ENCODE assay signal across 14 cellular contexts in the genomic region with DNA sequence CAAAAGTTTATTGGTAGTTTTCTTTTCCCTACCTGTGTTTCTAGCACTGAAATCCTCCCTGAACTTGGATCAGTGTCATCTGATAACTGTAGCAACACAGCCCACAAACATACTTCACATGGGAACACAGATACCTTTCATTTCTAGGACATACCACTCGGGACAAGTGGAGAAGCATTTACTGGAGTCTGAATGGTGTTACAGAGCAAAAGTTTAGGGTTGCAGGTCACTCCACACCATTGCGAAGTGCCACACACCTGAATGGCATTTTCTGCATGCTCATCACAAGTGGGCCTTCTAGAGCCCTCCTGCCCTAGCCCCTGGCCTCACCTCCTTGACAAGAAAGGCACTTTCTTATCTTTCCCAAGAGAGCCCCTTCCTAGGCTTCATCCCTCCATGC.
A peak's percentile ranks its signal among the peaks of the same experiment; 100 is the strongest.
DNase-seq lines count a peak whose midpoint lies in the region; ATAC-seq and TF ChIP-seq lines count a peak whose summit lies in the region.
"Had no signal": no experiment of that assay in that cellular context is flagged by ENCODE, and none has a peak within 500 bp of the region (broad histone marks: within the 10 kb centered on the region; RNA-seq: fewer than 3 reads in every experiment).

No MANE protein-coding gene starts in this region.

- TF ChIP-seq CTCF in Caco-2 (IDR thresholded peaks at IDR 0.05; ENCODE audit: insufficient read depth in 1 of 2, low read depth in 1 of 2, low read length in 1 of 2, severe bottlenecking in 1 of 2, unreplicated experiment in 1 of 2) (no peak), lower lobe of right lung (IDR thresholded peaks at IDR 0.05) (no peak)

- POLR2A ChIA-PET in Caco-2 (lab: Charles Lee): no interaction called here

- peak; percentile 70 to 79 for ATAC-seq in lower lobe of right lung
- ATAC-seq: CD8-positive, alpha-beta T cell had no signal

- CTCF ChIA-PET in Caco-2 (lab: Charles Lee): interaction anchor here (1.3 kb wide), 1 partner anchor 9 kb away, joined by 4 read pairs; no protein-coding TSS in a partner anchor

- no peaks in the 10 kb centered on the region for H3K9me3 Mint-ChIP-seq in Caco-2 (ENCODE audit: unreplicated experiment)
- H3K9me3 Mint-ChIP-seq: CD4-positive, alpha-beta T cell; CD8-positive, alpha-beta T cell had no signal

- peak overlapping the region; percentile 59 for H3K27ac Mint-ChIP-seq in Caco-2 (ENCODE audit: unreplicated experiment)
- H3K27ac Mint-ChIP-seq: B cell; CD4-positive, alpha-beta T cell; CD8-positive, alpha-beta T cell had no signal

- peaks cover 59% of the 10 kb centered on the region for H3K4me1 Mint-ChIP-seq in Caco-2 (ENCODE audit: low read depth, unreplicated experiment)
- H3K4me1 Mint-ChIP-seq: B cell had no signal

- DNase-seq in Caco-2: no peak
- no peak for DNase-seq in lower lobe of right lung
- DNase-seq in NCI-H748 treated with DMSO at 0.1 percent for 48 hours (lab: John Stamatoyannopoulos, UW): no peak
- no peak for DNase-seq in NAMALWA (ENCODE audit: low spot score)
- no peak for DNase-seq in G401 (ENCODE audit: low spot score)
- DNase-seq: 8988T; AML-193; CD4-positive, alpha-beta T cell; CD8-positive, alpha-beta T cell; DMS79 treated with DMSO at 0.1 percent for 48 hours; GF-D8 had no signal

- no peak overlapping the region for H3K4me3 Mint-ChIP-seq in Caco-2 (ENCODE audit: unreplicated experiment)
- H3K4me3 Mint-ChIP-seq: B cell; CD4-positive, alpha-beta T cell; CD8-positive, alpha-beta T cell had no signal

- H3K27me3 ChIP-seq in Caco-2 (replicated peaks; ENCODE audit: control insufficient read depth, insufficient read depth, low read length): no peaks in the 10 kb centered on the region
- no peaks in the 10 kb centered on the region for H3K27me3 ChIP-seq in lower lobe of right lung (ENCODE audit: low read depth)
- H3K27me3 ChIP-seq: BLaER1 treated with 17β-estradiol and CSF1 and Interleukin-3, amounts not matched to agents 10 nM and 100 nM had no signal

- no peak overlapping the region for H3K4me3 ChIP-seq in Caco-2 (ENCODE audit: low read depth, low read length)
- no peak overlapping the region for H3K4me3 ChIP-seq in lower lobe of right lung
- H3K4me3 ChIP-seq: BLaER1 treated with 17β-estradiol and CSF1 and Interleukin-3, amounts not matched to agents 10 nM and 100 nM had no signal

- H3K36me3 Mint-ChIP-seq in Caco-2 (ENCODE audit: insufficient read depth, unreplicated experiment): peaks cover 19% of the 10 kb centered on the region
- H3K36me3 Mint-ChIP-seq: CD8-positive, alpha-beta T cell had no signal

- no peaks in the 10 kb centered on the region for H3K27me3 Mint-ChIP-seq in Caco-2 (ENCODE audit: insufficient read depth, unreplicated experiment)

- H3K9me3 ChIP-seq in Caco-2: peaks cover 2% of the 10 kb centered on the region; the same call in 1 of the 2 replicates
- no peaks in the 10 kb centered on the region for H3K9me3 ChIP-seq in lower lobe of right lung
- H3K9me3 ChIP-seq: BLaER1 treated with 17β-estradiol and CSF1 and Interleukin-3, amounts not matched to agents 10 nM and 100 nM had no signal

- in situ Hi-C loops in G401 (cut with HindIII; ENCODE audit: low sequenced_read_pairs): loop anchor here (25.0 kb wide), 2 partner anchors 224 to 374 kb away; no protein-coding TSS in a partner anchor

- peaks cover 82% of the 10 kb centered on the region for H3K4me1 ChIP-seq in Caco-2
- no peaks in the 10 kb centered on the region for H3K4me1 ChIP-seq in lower lobe of right lung
- H3K4me1 ChIP-seq: BLaER1 treated with 17β-estradiol and CSF1 and Interleukin-3, amounts not matched to agents 10 nM and 100 nM had no signal

- no TSS peak for BruUV-seq in Caco-2 (replicated peaks; lab: Mats Ljungman, UMichigan)

- H3K27ac ChIP-seq in lower lobe of right lung: no peak overlapping the region
- H3K27ac ChIP-seq: BLaER1 treated with 17β-estradiol and CSF1 and Interleukin-3, amounts not matched to agents 10 nM and 100 nM; C4-2B had no signal

- intact Hi-C loops in Caco-2 (cut with micrococcal nuclease; ENCODE audit: unreplicated experiment): no loop called here
- intact Hi-C loops in lower lobe of right lung (cut with DNase I): no loop called here

- no peaks in the 10 kb centered on the region for H3K36me3 ChIP-seq in Caco-2 (ENCODE audit: control insufficient read depth, insufficient read depth, low read length)
- H3K36me3 ChIP-seq in lower lobe of right lung: no peaks in the 10 kb centered on the region
- H3K36me3 ChIP-seq: BLaER1 treated with 17β-estradiol and CSF1 and Interleukin-3, amounts not matched to agents 10 nM and 100 nM had no signal
